Comparison of ENCODE assay signal across 8 cellular contexts in the genomic region with DNA sequence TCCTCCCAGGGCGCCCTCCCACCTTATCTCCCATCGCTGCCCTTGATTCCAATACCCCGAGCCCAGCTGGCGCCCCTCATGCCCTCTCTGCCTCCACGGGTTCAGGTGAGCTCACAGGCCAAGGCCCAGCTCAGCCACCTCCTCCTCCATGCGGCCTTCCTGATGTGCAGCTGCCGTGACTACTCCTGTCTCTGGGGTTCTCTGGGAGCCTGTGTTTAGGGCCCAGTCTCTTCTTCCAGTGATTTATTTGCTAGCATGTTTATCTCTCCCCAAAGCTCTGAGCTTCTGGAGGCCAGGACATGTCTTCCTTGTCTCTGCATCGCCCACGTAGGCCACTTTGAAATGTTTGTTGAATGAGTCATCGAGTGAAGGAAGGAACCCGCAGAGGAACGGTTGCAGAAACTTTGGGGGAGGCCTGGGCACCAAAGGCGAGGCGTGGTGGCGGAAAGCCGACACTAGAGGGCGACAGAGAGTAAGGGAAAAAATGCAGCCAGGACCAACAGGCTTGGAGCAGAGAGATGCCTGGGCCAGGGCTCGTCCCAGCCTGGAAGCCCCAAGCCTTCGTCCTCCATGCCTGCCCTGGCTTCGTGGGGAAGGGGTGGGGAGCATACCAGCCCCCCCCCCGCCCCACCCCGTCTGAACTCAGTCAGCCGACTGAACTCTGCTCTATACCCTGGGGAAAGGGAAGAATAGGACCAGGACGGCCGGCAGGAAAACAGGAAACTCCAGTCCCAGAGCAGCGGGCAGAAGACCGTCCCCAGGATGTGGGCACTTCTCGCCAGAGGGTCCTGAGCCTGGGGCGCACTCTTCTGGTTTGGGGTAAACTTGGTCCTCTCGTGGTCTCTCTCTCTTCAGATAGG. TPM values are rescaled to one million over a fixed set of nuclear protein-coding genes. Genes with fewer than 3 reads are reported as not detected.
DNase-seq lines count a peak whose midpoint lies in the region; ATAC-seq and TF ChIP-seq lines count a peak whose summit lies in the region.

No MANE protein-coding gene starts in this region.

- H3K4me1 ChIP-seq in endocrine pancreas (ENCODE audit: control insufficient read depth, insufficient read depth, low read length), result no peaks in the 10 kb centered on the region
- peaks cover 38% of the 10 kb centered on the region for H3K4me1 ChIP-seq in mesodermal cell (ENCODE audit: control insufficient read depth, insufficient read depth, low read length, poor library complexity, severe bottlenecking)

- H3K27me3 ChIP-seq in endocrine pancreas (ENCODE audit: control insufficient read depth, insufficient read depth, low read length), result no peaks in the 10 kb centered on the region

- no peaks in the 10 kb centered on the region for H3K36me3 ChIP-seq in endocrine pancreas (ENCODE audit: control insufficient read depth, insufficient read depth, low read length)
- H3K36me3 ChIP-seq in mesodermal cell (ENCODE audit: control insufficient read depth, insufficient read depth, low read length), result no peaks in the 10 kb centered on the region

- peak overlapping the region; percentile 69 for H3K9ac ChIP-seq in endocrine pancreas (ENCODE audit: control insufficient read depth, insufficient read depth, low read length)

- TF ChIP-seq CTCF in C4-2B (conservative IDR thresholded peaks at IDR 0.05), result peak; percentile 99

- H3K4me3 ChIP-seq in endocrine pancreas (ENCODE audit: control insufficient read depth, insufficient read depth, low read length), result no peak overlapping the region
- no peak overlapping the region for H3K4me3 ChIP-seq in mesodermal cell (ENCODE audit: extremely low read depth, insufficient read depth, low read length, poor library complexity, severe bottlenecking)

- ATAC-seq in GM19043 (IDR thresholded peaks at IDR 0.05; ENCODE audit: low read depth, unreplicated experiment) (peak; percentile 73), HG03457 (IDR thresholded peaks at IDR 0.05; ENCODE audit: unreplicated experiment) (peak; percentile 87)

- WGBS in mesodermal cell (ENCODE audit: insufficient coverage in 2 of 2), 2 experiments, result 35 to 38% methylated on average over 23 to 26 of the region's 30 CpGs

- DNase-seq in NOMO-1 (lab: John Stamatoyannopoulos, UW; ENCODE audit: unreplicated experiment in 2 of 2), result peak; percentile 100
- peak; percentile 77 to 80 for DNase-seq in activated CD8-positive, alpha-beta memory T cell treated with anti-CD3 and anti-CD28 coated beads for 4 hours (ENCODE audit: low read depth in 2 of 2)
- DNase-seq in stimulated activated CD8-positive, alpha-beta memory T cell treated with anti-CD3 and anti-CD28 coated beads, Interleukin-15, amount 100 ng/mL, for 1 hour (ENCODE audit: low read depth), result peak; percentile 83

- H3K9me3 ChIP-seq in endocrine pancreas (ENCODE audit: control insufficient read depth, low read length) (no peaks in the 10 kb centered on the region), mesodermal cell (ENCODE audit: control insufficient read depth, low read length) (no peaks in the 10 kb centered on the region)

- H3K27ac ChIP-seq in C4-2B (peak overlapping the region; percentile 83), mesodermal cell (ENCODE audit: low read depth, low read length, severe bottlenecking) (peak overlapping the region; percentile 92)

RNA-seq across cellular contexts. Expression of a gene that starts 10.9 kb away (rescaled TPM):
- 475 TPM for polyA plus RNA-seq in mesodermal cell (2013, experiment 1 of 2)
- polyA plus RNA-seq in mesodermal cell (2013, experiment 2 of 2), result 398 TPM
